Comparison of ENCODE assay signal across 17 cellular contexts in genomic region chr2:14722919-14723559, GRCh38.
"Had no signal": no experiment of that assay in that cellular context is flagged by ENCODE, and none has a peak within 500 bp of the region (broad histone marks: within the 10 kb centered on the region; RNA-seq: fewer than 3 reads in every experiment).

No MANE protein-coding gene starts in this region.

- H3K9me3 ChIP-seq: colonic mucosa, heart left ventricle, lower lobe of right lung, tibial nerve, uterus had no signal

- H3K4me3 ChIP-seq: colonic mucosa, heart left ventricle, lower lobe of right lung, tibial nerve, uterus had no signal

- H3K4me1 ChIP-seq: colonic mucosa, heart left ventricle, lower lobe of right lung, tibial nerve, uterus had no signal

- H3K36me3 ChIP-seq: colonic mucosa, heart left ventricle, lower lobe of right lung, tibial nerve, uterus had no signal

- H3K27me3 ChIP-seq: colonic mucosa, tibial nerve, uterus had no signal

- ATAC-seq: activated CD8-positive, alpha-beta T cell treated with anti-CD3 and anti-CD28 coated beads, Interleukin-2, amount 10 ng/mL, durations not matched to agents 7 days and 5 days; heart left ventricle; left cardiac atrium; lower lobe of right lung; T-helper 17 cell; WTC11 had no signal

- DNase-seq: activated CD4-positive, alpha-beta T cell treated with anti-CD3 and anti-CD28 coated beads, Interleukin-2, amount 10 ng/mL, durations not matched to agents 24 days and 14 days; activated CD8-positive, alpha-beta memory T cell treated with anti-CD3 and anti-CD28 coated beads, Interleukin-2, amount 50 U/mL, for 4 hours; activated CD8-positive, alpha-beta T cell treated with anti-CD3 and anti-CD28 coated beads, Interleukin-2, amount 10 ng/mL, durations not matched to agents 7 days and 5 days; activated effector memory CD4-positive, alpha-beta T cell treated with anti-CD3 and anti-CD28 coated beads, Interleukin-2, amount 50 U/mL, for 16 hours; activated T-cell treated with anti-CD3 and anti-CD28 coated beads, Interleukin-2, amount 50 U/mL, for 48 hours; colonic mucosa; heart left ventricle; immature natural killer cell; left cardiac atrium; lower lobe of right lung; stimulated activated CD4-positive, alpha-beta T cell treated with anti-CD3 and anti-CD28 coated beads, Interleukin-4, amount 100 ng/mL, for 24 hours; stimulated activated naive CD4-positive, alpha-beta T cell; substantia nigra; T-helper 17 cell; uterus had no signal

- H3K27ac ChIP-seq: colonic mucosa, heart left ventricle, lower lobe of right lung, tibial nerve, uterus had no signal
